In the genomic region with DNA sequence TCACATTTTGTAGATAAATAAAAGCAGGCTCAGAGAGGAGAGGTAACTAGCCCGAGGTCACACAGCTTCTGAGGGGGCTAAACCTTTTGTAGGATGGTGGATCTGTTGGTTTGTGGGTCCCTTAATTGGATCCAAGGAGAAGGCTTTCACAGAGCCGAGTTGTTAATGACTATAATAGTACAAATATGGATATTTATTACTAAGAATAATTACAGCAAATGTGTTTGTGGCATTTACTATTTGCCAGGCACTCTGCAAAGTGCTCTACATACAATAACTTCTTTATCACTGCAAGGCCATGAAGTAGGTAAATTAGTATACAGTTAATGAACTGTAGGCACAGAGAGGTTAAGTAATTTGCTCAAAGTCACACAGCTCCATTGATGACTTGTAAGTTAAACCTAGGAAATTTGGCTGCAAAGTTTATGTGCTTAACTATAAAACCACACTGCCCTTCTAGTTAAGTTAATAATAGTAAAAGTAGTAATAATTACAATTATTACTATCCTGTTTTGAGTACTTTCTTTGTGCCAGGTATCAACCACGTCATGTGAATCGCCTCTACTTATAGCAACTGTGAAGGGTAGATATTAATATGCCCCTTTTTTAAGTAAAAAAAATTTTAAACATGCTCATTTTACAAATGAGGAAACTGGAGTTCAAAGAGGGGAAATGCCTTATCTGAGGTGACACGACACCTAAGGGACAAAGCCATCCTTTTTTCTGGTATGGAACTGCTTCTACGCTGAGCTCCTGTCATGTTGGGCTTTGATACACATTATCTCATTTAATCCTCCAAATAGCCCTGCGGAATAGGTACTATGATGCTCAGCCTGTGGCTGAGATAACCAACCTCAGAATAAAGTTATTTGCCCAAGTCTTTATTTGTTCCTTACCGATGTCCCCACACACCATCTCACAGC, we compare ENCODE assay signal across 8 cellular contexts. TPM values are rescaled to one million over a fixed set of nuclear protein-coding genes. Genes with fewer than 3 reads are reported as not detected.
A peak's percentile ranks its signal among the peaks of the same experiment; 100 is the strongest.
DNase-seq lines count a peak whose midpoint lies in the region; ATAC-seq, FAIRE-seq and TF ChIP-seq lines count a peak whose summit lies in the region.

No MANE protein-coding gene starts in this region.

- in situ Hi-C loops in HepG2 (cut with HindIII; ENCODE audit: extremely low pct_ligation_motif_present, low pct_unique_long_range_greater_than_20kb): no loop called here

- no peaks in the 10 kb centered on the region for H3K9me3 Mint-ChIP-seq in activated T-cell treated with anti-CD3 and anti-CD28 coated beads, Interleukin-2, amount 50 U/mL, for 24 hours

- no peaks in the 10 kb centered on the region for H3K9me3 ChIP-seq in HepG2 (ENCODE audit: low read length)
- no peaks in the 10 kb centered on the region for H3K9me3 ChIP-seq in tibial artery

- POLR2A ChIA-PET in HepG2 (lab: Yijun Ruan, JAX): interaction anchor here (1.1 to 1.4 kb wide), 3 partner anchors 10 to 235 kb away, joined by 3 to 9 read pairs (median 3); no protein-coding TSS in a partner anchor

- no peak overlapping the region for H3K9ac ChIP-seq in HepG2 (ENCODE audit: insufficient read depth, low read depth, low read length)

- H4K20me1 ChIP-seq in HepG2 (ENCODE audit: insufficient read depth, low read length): peaks cover 19% of the 10 kb centered on the region

- H3K27me3 ChIP-seq in HepG2 (ENCODE audit: control insufficient read depth in 1 of 2, insufficient read depth in 2 of 2, low read length in 2 of 2): no peaks in the 10 kb centered on the region
- no peaks in the 10 kb centered on the region for H3K27me3 ChIP-seq in tibial artery

- TF ChIP-seq RAD21 in HepG2 (CRISPR knock-in tag; IDR thresholded peaks at IDR 0.05): no peak

- H3K36me3 Mint-ChIP-seq in activated T-cell treated with anti-CD3 and anti-CD28 coated beads, Interleukin-2, amount 50 U/mL, for 24 hours (ENCODE audit: low read depth): peaks cover 33% of the 10 kb centered on the region

- H3K27me3 Mint-ChIP-seq in activated T-cell treated with anti-CD3 and anti-CD28 coated beads, Interleukin-2, amount 50 U/mL, for 24 hours: no peaks in the 10 kb centered on the region

- H3K27ac ChIP-seq in adipose tissue (ENCODE audit: low read depth, low read length) (peak overlapping the region; percentile 82), HepG2 (ENCODE audit: extremely low read length, insufficient read depth, low read length) (peak overlapping the region; percentile 35), tibial artery (peak overlapping the region; percentile 95 to 99)

- H3K4me3 ChIP-seq in HepG2 (replicated peaks in 1 of 3; ENCODE audit: insufficient read depth in 1 of 3, low read depth in 2 of 3, low read length in 3 of 3): peak overlapping the region; percentile 15 to 54 (median 24); a peak in 3 of 6 replicates
- H3K4me3 ChIP-seq in tibial artery: peak overlapping the region; percentile 44 to 45

- H3K4me1 Mint-ChIP-seq in activated T-cell treated with anti-CD3 and anti-CD28 coated beads, Interleukin-2, amount 50 U/mL, for 24 hours (ENCODE audit: low read depth): peaks cover 66% of the 10 kb centered on the region

- CTCF ChIA-PET in HepG2 (lab: Yijun Ruan, JAX; ENCODE audit: low intra/inter-chr PET ratio, low total read pairs): interaction anchor here (1.4 kb wide), 1 partner anchor 12 kb away, joined by 4 read pairs; no protein-coding TSS in a partner anchor

- H3K36me3 ChIP-seq in HepG2 (replicated peaks in 1 of 2; ENCODE audit: control insufficient read depth in 1 of 2, insufficient read depth in 2 of 2, low read length in 2 of 2) (peaks cover 9 to 18% of the 10 kb centered on the region in 2 experiments; a peak in 4 of 5 replicates), tibial artery (peaks cover 0 to 12% (median 9%) of the 10 kb centered on the region in 3 donors)

- no peak for FAIRE-seq in HepG2 (lab: Jason Lieb, UNC)

- H3K27ac Mint-ChIP-seq in activated T-cell treated with anti-CD3 and anti-CD28 coated beads, Interleukin-2, amount 50 U/mL, for 24 hours: peak overlapping the region; percentile 90

- no peak for DNase-seq in activated T-cell treated with anti-CD3 and anti-CD28 coated beads, Interleukin-2, amount 50 U/mL, for 24 hours
- no peak for DNase-seq in activated T-cell treated with anti-CD3 and anti-CD28 coated beads, Interleukin-2, amount 50 U/mL, for 48 hours
- no peak for DNase-seq in HepG2 (ENCODE audit: low spot score)
- no peak for DNase-seq in tibial artery
- DNase-seq in NCI-H1694 (lab: John Stamatoyannopoulos, UW): no peak

- peaks cover 65% of the 10 kb centered on the region for H3K4me1 ChIP-seq in HepG2 (ENCODE audit: insufficient read depth, low read length)
- H3K4me1 ChIP-seq in tibial artery: peaks cover 0 to 65% (median 48%) of the 10 kb centered on the region in 4 donors

- BruUV-seq in HepG2 (replicated peaks; lab: Mats Ljungman, UMichigan): no TSS peak

- TF ChIP-seq CTCF in HepG2 (CRISPR knock-in tag; IDR thresholded peaks at IDR 0.05) (no peak), tibial artery (IDR thresholded peaks at IDR 0.05) (no peak)

- no peak for ATAC-seq in HepG2
- no peak for ATAC-seq in GM21737 (IDR thresholded peaks at IDR 0.05; ENCODE audit: unreplicated experiment)
- no peak for ATAC-seq in GM21576 (IDR thresholded peaks at IDR 0.05; ENCODE audit: unreplicated experiment)

- no peak overlapping the region for H2AFZ ChIP-seq in HepG2 (ENCODE audit: low read length)

- H3K4me3 Mint-ChIP-seq in activated T-cell treated with anti-CD3 and anti-CD28 coated beads, Interleukin-2, amount 50 U/mL, for 24 hours: peak overlapping the region; percentile 77

- H3K79me2 ChIP-seq in HepG2 (ENCODE audit: insufficient read depth, low read length): peaks cover 20% of the 10 kb centered on the region

- TF ChIP-seq EP300 in HepG2 (IDR thresholded peaks at IDR 0.05; ENCODE audit: low read depth in 2 of 2, low read length in 2 of 2): no peak
- TF ChIP-seq EP300 in HepG2 (CRISPR knock-in tag; IDR thresholded peaks at IDR 0.05; ENCODE audit: borderline replicate concordance): no peak

- H3K4me2 ChIP-seq in HepG2 (ENCODE audit: low read depth, low read length): peak overlapping the region; percentile 91

- no peak for TF ChIP-seq POLR2A in HepG2 (IDR thresholded peaks at IDR 0.05; ENCODE audit: insufficient read depth in 1 of 2, low read depth in 2 of 2, low read length in 2 of 2)

- intact Hi-C loops in HepG2 (cut with micrococcal nuclease; ENCODE audit: unreplicated experiment) (loop anchor here (2.0 to 10.0 kb wide), 2 partner anchors 39 to 197 kb away; partner anchors contain the start of gene EDEM1), tibial artery (cut with DNase I; ENCODE audit: low total_unique reads) (loop anchor here (5.0 kb wide), 3 partner anchors 40 to 270 kb away; no protein-coding TSS in a partner anchor)

- 60 to 67% (median 64%) methylated on average over 8 of the region's 8 CpGs for WGBS in adipose tissue, 3 donors
- 74% methylated on average over 8 of the region's 8 CpGs for WGBS in HepG2 (ENCODE audit: low lambda C conversion rate)

TF ChIP-seq in HepG2, 621 proteins besides CTCF, POLR2A, EP300 and RAD21:
- TF ChIP-seq CHD4 (IDR thresholded peaks at IDR 0.05; ENCODE audit: borderline replicate concordance, low read length) (peak; percentile 91), KDM1A (CRISPR knock-in tag; IDR thresholded peaks at IDR 0.05) (peak; percentile 70; the same call in 1 of the 2 replicates), ZNF768 (CRISPR knock-in tag; IDR thresholded peaks at IDR 0.05) (peak; percentile 78; the same call in 1 of the 2 replicates), ZNF3 (CRISPR knock-in tag; IDR thresholded peaks at IDR 0.05) (0 out of 2 replicates have a peak, but pooled peaks have one; percentile 6), ZNF274 (CRISPR knock-in tag; IDR thresholded peaks at IDR 0.05) (no peak), ZFP90 (CRISPR knock-in tag; IDR thresholded peaks at IDR 0.05; ENCODE audit: borderline replicate concordance) (no peak), E2F1 (CRISPR knock-in tag; IDR thresholded peaks at IDR 0.05) (0 out of 2 replicates have a peak, but pooled peaks have one; percentile 21)

RNA-seq across cellular contexts. Expression of gene BHLHE40, which starts 8.4 kb away (rescaled TPM):
- 100 to 1,000 TPM in 1 of 3 donors, 10 to 100 TPM in 2; 39.0 to 138 (median 80.4) TPM for polyA plus RNA-seq in adipose tissue
- 1.8 and 2.6 TPM in 2 replicates for total RNA-seq in HepG2 (2016; rRNA removed; fragmentation: Illumina TruSeq; extraction: Trizol)
- total RNA-seq in HepG2 (2016; cell fraction: cytosol; rRNA removed; fragmentation: Illumina TruSeq; extraction: Trizol; ENCODE audit: low read depth): 0.44 and 0.61 TPM in 2 replicates
- 2.3 and 2.7 TPM in 2 replicates for total RNA-seq in HepG2 (2016; cell fraction: insoluble cytoplasmic fraction; rRNA removed; fragmentation: Illumina TruSeq; extraction: Trizol)
- total RNA-seq in HepG2 (2016; cell fraction: membrane; rRNA removed; fragmentation: Illumina TruSeq; extraction: Trizol): 1.5 TPM in 2 replicates
- total RNA-seq in HepG2 (2016; cell fraction: nucleus; rRNA removed; fragmentation: Illumina TruSeq; extraction: Trizol): 3.0 and 4.3 TPM in 2 replicates
- 51.0 and 60.0 TPM in 2 replicates for polyA plus RNA-seq in HepG2 (2011; rRNA removed)
- polyA plus RNA-seq in HepG2 (2011; cell fraction: cytosol; rRNA removed): 29.3 and 36.0 TPM in 2 replicates
- 35.5 and 51.8 TPM in 2 replicates for polyA plus RNA-seq in HepG2 (2011; cell fraction: nucleus; rRNA removed)
- 145 and 159 TPM in 2 replicates for polyA plus RNA-seq in HepG2 (2012)
- 0.21 and 0.42 TPM in 2 replicates for polyA plus RNA-seq in HepG2 (2016; cell fraction: cytosol; fragmentation: Illumina TruSeq; extraction: Trizol; ENCODE audit: low read depth)
- 3.5 and 4.1 TPM in 2 replicates for polyA plus RNA-seq in HepG2 (2016; cell fraction: insoluble cytoplasmic fraction; fragmentation: Illumina TruSeq; extraction: Trizol; ENCODE audit: low read depth)
- 0.93 and 1.1 TPM in 2 replicates for polyA plus RNA-seq in HepG2 (2016; cell fraction: membrane; fragmentation: Illumina TruSeq; extraction: Trizol; ENCODE audit: low read depth)
- 5.9 and 7.0 TPM in 2 replicates for polyA plus RNA-seq in HepG2 (2016; cell fraction: nucleus; fragmentation: Illumina TruSeq; extraction: Trizol; ENCODE audit: insufficient read depth, low read depth)
- polyA minus RNA-seq in HepG2 (2011; rRNA and poly(A)+ RNA removed; ENCODE audit: low replicate concordance): 17.6 and 68.5 TPM in 2 replicates
- polyA minus RNA-seq in HepG2 (2011; cell fraction: cytosol; rRNA and poly(A)+ RNA removed): 59.1 and 63.2 TPM in 2 replicates
- 23.0 and 31.6 TPM in 2 replicates for polyA minus RNA-seq in HepG2 (2011; cell fraction: nucleus; rRNA and poly(A)+ RNA removed)

Comparison
In these comparisons a context has a peak if more than half of its experiments do, and no peak if none do; other contexts are left out.
1. H3K27ac ChIP-seq: peak in every context shown above with its lines; median percentile 97 in tibial artery; 82 in adipose tissue; 35 in HepG2.